ENCODE assay signal across 20 cellular contexts in genomic region chr16:16167927-16168326, GRCh38. TPM values are rescaled to one million over a fixed set of nuclear protein-coding genes. Genes with fewer than 3 reads are reported as not detected.
"Had no signal": no experiment of that assay in that cellular context is flagged by ENCODE, and none has a peak within 500 bp of the region (broad histone marks: within the 10 kb centered on the region; RNA-seq: fewer than 3 reads in every experiment).

No MANE protein-coding gene starts in this region.

- H3K4me3 Mint-ChIP-seq: dendritic cell treated with granulocyte-macrophage colony-stimulating factor and Interleukin-4, amounts not matched to agents 40 ng/mL and 50 ng/mL, for 4 days; naive thymus-derived CD4-positive, alpha-beta T cell; nephron progenitor cell; stimulated activated naive B cell treated with anti-CD40 and anti-IgM and Interleukin-4, amounts not matched to agents 10 μg/mL and 1 μg/mL and 100 μg/mL, for 72 hours; stimulated activated naive CD8-positive, alpha-beta T cell treated with anti-CD3 and anti-CD28 coated beads, Interleukin-15, amount 100 ng/mL, for 72 hours had no signal

- H3K9ac ChIP-seq: parathyroid adenoma had no signal

- DNase-seq: foreskin keratinocyte; head of caudate nucleus; left colon; mammary epithelial cell; naive thymus-derived CD4-positive, alpha-beta T cell; nephron progenitor cell; psoas muscle; retina; stimulated activated CD4-positive, alpha-beta T cell treated with anti-CD3 and anti-CD28 coated beads, Interleukin-2, amount 100 ng/mL, for 24 hours; stimulated activated CD4-positive, alpha-beta T cell treated with anti-CD3 and anti-CD28 coated beads, Interleukin-4, amount 100 ng/mL, for 4 hours; stimulated activated naive B cell treated with anti-CD40 and anti-IgM and Interleukin-4, amounts not matched to agents 10 μg/mL and 1 μg/mL and 100 μg/mL, for 72 hours; stimulated activated naive CD8-positive, alpha-beta T cell treated with anti-CD3 and anti-CD28 coated beads, Interleukin-15, amount 100 ng/mL, for 72 hours; testis had no signal

- H3K27me3 Mint-ChIP-seq: dendritic cell treated with granulocyte-macrophage colony-stimulating factor and Interleukin-4, amounts not matched to agents 40 ng/mL and 50 ng/mL, for 4 days; stimulated activated naive CD8-positive, alpha-beta T cell treated with anti-CD3 and anti-CD28 coated beads, Interleukin-15, amount 100 ng/mL, for 72 hours had no signal

- H3K36me3 ChIP-seq: tibial nerve had no signal

- H3K4me2 ChIP-seq: hepatocyte had no signal

- ATAC-seq: foreskin keratinocyte; left colon; naive thymus-derived CD4-positive, alpha-beta T cell; psoas muscle; sciatic nerve; stimulated activated naive B cell treated with anti-CD40 and anti-IgM and Interleukin-4, amounts not matched to agents 10 μg/mL and 1 μg/mL and 100 μg/mL, for 72 hours; stimulated activated naive CD8-positive, alpha-beta T cell treated with anti-CD3 and anti-CD28 coated beads, Interleukin-15, amount 100 ng/mL, for 72 hours had no signal

- H3K4me3 ChIP-seq: hepatocyte, psoas muscle, testis, tibial nerve had no signal

- H3K4me1 ChIP-seq: foreskin keratinocyte, parathyroid adenoma, psoas muscle, testis, tibial nerve had no signal

- H3K27me3 ChIP-seq: foreskin keratinocyte, hepatocyte, testis, tibial nerve had no signal

- H3K9me3 ChIP-seq: psoas muscle, testis, tibial nerve had no signal

- H3K79me2 ChIP-seq: hepatocyte, parathyroid adenoma had no signal

- H2AFZ ChIP-seq: hepatocyte, parathyroid adenoma had no signal

- H3K27ac ChIP-seq: foreskin keratinocyte, hepatocyte, parathyroid adenoma, psoas muscle, testis, tibial nerve had no signal

- H3K27ac Mint-ChIP-seq: dendritic cell treated with granulocyte-macrophage colony-stimulating factor and Interleukin-4, amounts not matched to agents 40 ng/mL and 50 ng/mL, for 4 days; naive thymus-derived CD4-positive, alpha-beta T cell; nephron progenitor cell; stimulated activated naive B cell treated with anti-CD40 and anti-IgM and Interleukin-4, amounts not matched to agents 10 μg/mL and 1 μg/mL and 100 μg/mL, for 72 hours; stimulated activated naive CD8-positive, alpha-beta T cell treated with anti-CD3 and anti-CD28 coated beads, Interleukin-15, amount 100 ng/mL, for 72 hours had no signal

- H3K9me3 Mint-ChIP-seq: dendritic cell treated with granulocyte-macrophage colony-stimulating factor and Interleukin-4, amounts not matched to agents 40 ng/mL and 50 ng/mL, for 4 days had no signal

- H3K36me3 Mint-ChIP-seq: naive thymus-derived CD4-positive, alpha-beta T cell; stimulated activated naive B cell treated with anti-CD40 and anti-IgM and Interleukin-4, amounts not matched to agents 10 μg/mL and 1 μg/mL and 100 μg/mL, for 72 hours had no signal

- H3K4me1 Mint-ChIP-seq: nephron progenitor cell; stimulated activated naive CD8-positive, alpha-beta T cell treated with anti-CD3 and anti-CD28 coated beads, Interleukin-15, amount 100 ng/mL, for 72 hours had no signal

- FAIRE-seq: colon, endothelial cell of umbilical vein had no signal

RNA-seq across cellular contexts. Expression of gene ABCC6, which starts 55.4 kb away (rescaled TPM):
- total RNA-seq: foreskin keratinocyte had no signal
